ENCODE assay signal across 1 cellular context in genomic region chr19:30498707-30499106, GRCh38.
TF ChIP-seq lines count a peak whose summit lies in the region.

No MANE protein-coding gene starts in this region.

TF ChIP-seq in K562, 482 proteins besides CTCF, POLR2A, EP300 and RAD21 (continued from another document):
- TF ChIP-seq ZNF655 (CRISPR knock-in tag; IDR thresholded peaks at IDR 0.05) = no peak
- no peak for TF ChIP-seq IRF9 (tag; IDR thresholded peaks at IDR 0.05)
- no peak for TF ChIP-seq NONO (IDR thresholded peaks at IDR 0.05; ENCODE audit: low read depth in 2 of 2, low read length in 1 of 2)
- TF ChIP-seq CHD2 (IDR thresholded peaks at IDR 0.05; ENCODE audit: low read depth, low read length) = no peak
- no peak for TF ChIP-seq ZNF518B (CRISPR knock-in tag; IDR thresholded peaks at IDR 0.05)
- no peak for TF ChIP-seq NR1H2 (CRISPR knock-in tag; IDR thresholded peaks at IDR 0.05)
